In genomic region chr5:83368317-83368716, GRCh38 we compare ENCODE assay signal across 8 cellular contexts.
A peak's percentile ranks its signal among the peaks of the same experiment; 100 is the strongest.
DNase-seq lines count a peak whose midpoint lies in the region; TF ChIP-seq lines count a peak whose summit lies in the region.

No MANE protein-coding gene starts in this region.

- H3K4me3 Mint-ChIP-seq in HFFc6, result no peak overlapping the region

- no peaks in the 10 kb centered on the region for H3K9me3 Mint-ChIP-seq in HFFc6

- H3K36me3 ChIP-seq in H7 (replicated peaks; ENCODE audit: control insufficient read depth, insufficient read depth, low read length), result no peaks in the 10 kb centered on the region

- no peak overlapping the region for H3K27ac Mint-ChIP-seq in HFFc6

- no peaks in the 10 kb centered on the region for H3K36me3 Mint-ChIP-seq in HFFc6 (ENCODE audit: low read depth)

- no peaks in the 10 kb centered on the region for H3K27me3 ChIP-seq in H7 (ENCODE audit: control insufficient read depth, insufficient read depth, low read length)

- H3K27me3 Mint-ChIP-seq in HFFc6 (ENCODE audit: insufficient read depth), result peaks cover 7% of the 10 kb centered on the region

- peaks cover 8% of the 10 kb centered on the region for H3K4me1 Mint-ChIP-seq in HFFc6 (ENCODE audit: low read depth)

- H3K4me3 ChIP-seq in H7 (ENCODE audit: insufficient read depth, low read depth, low read length), result no peak overlapping the region

- DNase-seq in GM04503 (ENCODE audit: low read depth) (peak; percentile 49), HFFc6 (peak; percentile 19), RPMI7951 (ENCODE audit: low read depth) (peak; percentile 97), islet precursor cell (peak; percentile 82), superior temporal gyrus (ENCODE audit: extremely low spot score) (no peak), H7 (no peak)
- no peak for DNase-seq in activated naive CD4-positive, alpha-beta T cell treated with anti-CD3 and anti-CD28 coated beads, Interleukin-2, amount 50 U/mL, for 16 hours
- no peak for DNase-seq in activated CD4-positive, alpha-beta T cell treated with anti-CD3 and anti-CD28 coated beads for 48 hours

- TF ChIP-seq CTCF in HFFc6 (IDR thresholded peaks at IDR 0.05), result no peak

Comparison
In these comparisons a context has a peak if more than half of its experiments do, and no peak if none do; other contexts are left out.
1. DNase-seq: peak in GM04503 (single experiment), HFFc6 (single experiment), RPMI7951 (single experiment) and islet precursor cell (single experiment); none in superior temporal gyrus (single experiment), activated naive CD4-positive, alpha-beta T cell treated with anti-CD3 and anti-CD28 coated beads, Interleukin-2, amount 50 U/mL, for 16 hours (single experiment), H7 (single experiment) and activated CD4-positive, alpha-beta T cell treated with anti-CD3 and anti-CD28 coated beads for 48 hours (single experiment).